Comparison of ENCODE assay signal across 9 cellular contexts in genomic region chr7:151061241-151062110, GRCh38. TPM values are rescaled to one million over a fixed set of nuclear protein-coding genes. Genes with fewer than 3 reads are reported as not detected.
DNase-seq lines count a peak whose midpoint lies in the region; TF ChIP-seq lines count a peak whose summit lies in the region.
"Had no signal": no experiment of that assay in that cellular context is flagged by ENCODE, and none has a peak within 500 bp of the region (broad histone marks: within the 10 kb centered on the region; RNA-seq: fewer than 3 reads in every experiment).

No MANE protein-coding gene starts in this region.

- H3K9me3 ChIP-seq in A673 (ENCODE audit: low read depth, low read length, poor library complexity, severe bottlenecking) (no peaks in the 10 kb centered on the region), HAP-1 (no peaks in the 10 kb centered on the region), mesodermal cell (ENCODE audit: control insufficient read depth, low read length) (no peaks in the 10 kb centered on the region)
- H3K9me3 ChIP-seq: SJCRH30 had no signal

- peaks cover 16% of the 10 kb centered on the region for H3K36me3 ChIP-seq in A673 (ENCODE audit: insufficient read depth, low read length, poor library complexity, severe bottlenecking)
- H3K36me3 ChIP-seq in HAP-1 (replicated peaks), result peaks cover 34% of the 10 kb centered on the region
- H3K36me3 ChIP-seq in mesodermal cell (ENCODE audit: control insufficient read depth, insufficient read depth, low read length), result peaks cover 38% of the 10 kb centered on the region

- H3K27me3 ChIP-seq in A673 (replicated peaks; ENCODE audit: insufficient read depth, low read depth, low read length, poor library complexity) (no peaks in the 10 kb centered on the region), HAP-1 (ENCODE audit: low read depth) (no peaks in the 10 kb centered on the region)
- H3K27me3 ChIP-seq: SJCRH30 had no signal

- peak overlapping the region; percentile 99 for H3K4me3 ChIP-seq in A673 (ENCODE audit: low read depth, low read length, poor library complexity, severe bottlenecking)
- peak overlapping the region; percentile 88 for H3K4me3 ChIP-seq in HAP-1
- H3K4me3 ChIP-seq in mesodermal cell (ENCODE audit: extremely low read depth, insufficient read depth, low read length, poor library complexity, severe bottlenecking), result peak overlapping the region; percentile 85

- POLR2A ChIA-PET in A673 (lab: Charles Lee; ENCODE audit: low non-redundant PET), result no interaction called here

- peak overlapping the region; percentile 78 for H3K27ac ChIP-seq in A673 (ENCODE audit: low read depth, low read length, poor library complexity, severe bottlenecking)
- peak overlapping the region; percentile 49 for H3K27ac ChIP-seq in mesodermal cell (ENCODE audit: low read depth, low read length, severe bottlenecking)
- H3K27ac ChIP-seq in caudate nucleus (ENCODE audit: low read depth, low read length), result no peak overlapping the region
- H3K27ac ChIP-seq: SJCRH30 had no signal

- CTCF ChIA-PET in A673 (lab: Charles Lee), result no interaction called here

- DNase-seq in A673 (ENCODE audit: low spot score) (no peak), HAP-1 (ENCODE audit: low spot score in 2 of 2) (no peak), astrocyte of the hippocampus (ENCODE audit: low read depth, low spot score) (peak; percentile 34), hippocampal formation (lab: John Stamatoyannopoulos, UW) (no peak), middle frontal gyrus (ENCODE audit: extremely low spot score, low spot score) (no peak), NCI-H2107 (lab: John Stamatoyannopoulos, UW) (no peak), caudate nucleus (lab: John Stamatoyannopoulos, UW) (no peak)
- DNase-seq: SJCRH30 had no signal

- 26 to 40% methylated on average over 23 to 32 of the region's 33 CpGs for WGBS in mesodermal cell (ENCODE audit: insufficient coverage in 2 of 2), 2 experiments

- no peak for TF ChIP-seq CTCF in A673 (conservative IDR thresholded peaks at IDR 0.05; ENCODE audit: low read depth, low read length)

- H3K4me1 ChIP-seq in A673 (ENCODE audit: insufficient read depth, low read length, poor library complexity, severe bottlenecking), result peaks cover 34% of the 10 kb centered on the region
- H3K4me1 ChIP-seq in HAP-1, result peaks cover 23% of the 10 kb centered on the region
- H3K4me1 ChIP-seq in mesodermal cell (ENCODE audit: control insufficient read depth, insufficient read depth, low read length, poor library complexity, severe bottlenecking), result peaks cover 40% of the 10 kb centered on the region

- in situ Hi-C loops in HAP-1 (cut with MboI; ENCODE audit: low sequenced_read_pairs), result no loop called here

- BruUV-seq in A673 (replicated peaks; lab: Mats Ljungman, UMichigan), result no TSS peak

- intact Hi-C loops in A673 (cut with micrococcal nuclease; ENCODE audit: unreplicated experiment), result no loop called here

RNA-seq across cellular contexts. Expression of gene SLC4A2, which starts 2.1 kb away (rescaled TPM):
- 213 and 222 TPM in 2 replicates for total RNA-seq in A673 (2021)
- polyA plus RNA-seq in mesodermal cell (2013, experiment 1 of 2), result 77.0 TPM
- polyA plus RNA-seq in mesodermal cell (2013, experiment 2 of 2), result 68.0 TPM

RNA-seq across cellular contexts. Expression of gene CDK5, which starts 3.8 kb away (rescaled TPM):
- total RNA-seq in A673 (2021), result 21.1 and 25.7 TPM in 2 replicates
- polyA plus RNA-seq in mesodermal cell (2013, experiment 1 of 2), result 31.6 TPM
- 26.1 TPM for polyA plus RNA-seq in mesodermal cell (2013, experiment 2 of 2)

RNA-seq across cellular contexts. Expression of gene ASIC3, which starts 13.1 kb away (rescaled TPM):
- 4.5 and 6.7 TPM in 2 replicates for total RNA-seq in A673 (2021)
- 4.0 TPM for polyA plus RNA-seq in mesodermal cell (2013, experiment 1 of 2)
- 2.7 TPM for polyA plus RNA-seq in mesodermal cell (2013, experiment 2 of 2)

RNA-seq across cellular contexts. Expression of gene FASTK, which starts 19.1 kb away (rescaled TPM):
- total RNA-seq in A673 (2021), result 70.8 and 80.5 TPM in 2 replicates
- polyA plus RNA-seq in mesodermal cell (2013, experiment 1 of 2), result 51.8 TPM
- polyA plus RNA-seq in mesodermal cell (2013, experiment 2 of 2), result 50.3 TPM

RNA-seq across cellular contexts. Expression of gene TMUB1, which starts 21.8 kb away (rescaled TPM):
- 43.8 and 44.7 TPM in 2 replicates for total RNA-seq in A673 (2021)
- polyA plus RNA-seq in mesodermal cell (2013, experiment 1 of 2), result 45.6 TPM
- 44.6 TPM for polyA plus RNA-seq in mesodermal cell (2013, experiment 2 of 2)
